Comparison of ENCODE assay signal across 18 cellular contexts in genomic region chr3:160473978-160474377, GRCh38. TPM values are rescaled to one million over a fixed set of nuclear protein-coding genes. Genes with fewer than 3 reads are reported as not detected.
DNase-seq lines count a peak whose midpoint lies in the region; TF ChIP-seq lines count a peak whose summit lies in the region.
"Had no signal": no experiment of that assay in that cellular context is flagged by ENCODE, and none has a peak within 500 bp of the region (broad histone marks: within the 10 kb centered on the region; RNA-seq: fewer than 3 reads in every experiment).

No MANE protein-coding gene starts in this region.

- H3K9me3 Mint-ChIP-seq in activated naive CD4-positive, alpha-beta T cell treated with anti-CD3 and anti-CD28 coated beads for 36 hours, result peaks cover 20% of the 10 kb centered on the region
- peaks cover 13% of the 10 kb centered on the region for H3K9me3 Mint-ChIP-seq in Caco-2 (ENCODE audit: unreplicated experiment)

- POLR2A ChIA-PET in AG04449 (lab: Yijun Ruan, JAX) (interaction anchor here (3.6 kb wide), 1 partner anchor 24 kb away, joined by 22 read pairs; the partner anchor contains the start of gene TRIM59), Caco-2 (lab: Charles Lee) (no interaction called here)

- H3K27me3 Mint-ChIP-seq in activated naive CD4-positive, alpha-beta T cell treated with anti-CD3 and anti-CD28 coated beads for 36 hours (ENCODE audit: low read depth), result peaks cover 15% of the 10 kb centered on the region
- H3K27me3 Mint-ChIP-seq in Caco-2 (ENCODE audit: insufficient read depth, unreplicated experiment), result peaks cover 3% of the 10 kb centered on the region
- H3K27me3 Mint-ChIP-seq: activated B cell treated with CpG ODN at 0.5 μM for 24 hours had no signal

- H3K4me1 Mint-ChIP-seq in activated naive CD4-positive, alpha-beta T cell treated with anti-CD3 and anti-CD28 coated beads for 36 hours (ENCODE audit: low read depth), result no peaks in the 10 kb centered on the region
- H3K4me1 Mint-ChIP-seq in Caco-2 (ENCODE audit: low read depth, unreplicated experiment), result no peaks in the 10 kb centered on the region
- H3K4me1 Mint-ChIP-seq: activated naive CD8-positive, alpha-beta T cell treated with anti-CD3 and anti-CD28 coated beads for 36 hours; neural crest cell had no signal

- DNase-seq in AG04449 (ENCODE audit: low read depth, low spot score) (peak; percentile 95), HPDE6-E6E7 (ENCODE audit: extremely low spot score) (peak; percentile 49), astrocyte of the cerebellum (ENCODE audit: low read depth) (peak; percentile 83), foreskin fibroblast (peak; percentile 96), pons (ENCODE audit: low spot score) (no peak), DMS53 (lab: John Stamatoyannopoulos, UW) (no peak), Caco-2 (no peak)
- no peak for DNase-seq in activated naive CD4-positive, alpha-beta T cell treated with anti-CD3 and anti-CD28 coated beads for 36 hours
- DNase-seq: activated B cell treated with CpG ODN at 0.5 μM for 24 hours; activated naive CD8-positive, alpha-beta T cell treated with anti-CD3 and anti-CD28 coated beads for 36 hours; H7; NCI-H1694 treated with DMSO at 0.1 percent for 48 hours; NCI-H524; right lobe of liver; stimulated activated naive B cell treated with anti-CD40 and anti-IgM and Interleukin-4, amounts not matched to agents 10 μg/mL and 1 μg/mL and 100 μg/mL, for 72 hours had no signal

- no peaks in the 10 kb centered on the region for H3K27me3 ChIP-seq in Caco-2 (replicated peaks; ENCODE audit: control insufficient read depth, insufficient read depth, low read length)
- H3K27me3 ChIP-seq: right lobe of liver had no signal

- BruUV-seq in Caco-2 (replicated peaks; lab: Mats Ljungman, UMichigan), result no TSS peak

- CTCF ChIA-PET in AG04449 (lab: Yijun Ruan, JAX), result interaction anchor here (0.7 to 2.6 kb wide), 3 partner anchors 9 to 46 kb away, joined by 3 to 14 read pairs (median 3); partner anchors contain the start of gene TRIM59
- CTCF ChIA-PET in activated naive CD4-positive, alpha-beta T cell treated with anti-CD3 and anti-CD28 coated beads for 36 hours (lab: Charles Lee), result no interaction called here
- CTCF ChIA-PET in Caco-2 (lab: Charles Lee), result no interaction called here

- H3K4me1 ChIP-seq in Caco-2, result no peaks in the 10 kb centered on the region

- no peak overlapping the region for H3K4me3 Mint-ChIP-seq in activated naive CD4-positive, alpha-beta T cell treated with anti-CD3 and anti-CD28 coated beads for 36 hours
- H3K4me3 Mint-ChIP-seq in Caco-2 (ENCODE audit: unreplicated experiment), result no peak overlapping the region
- H3K4me3 Mint-ChIP-seq: activated B cell treated with CpG ODN at 0.5 μM for 24 hours; activated naive CD8-positive, alpha-beta T cell treated with anti-CD3 and anti-CD28 coated beads for 36 hours; neural crest cell; stimulated activated naive B cell treated with anti-CD40 and anti-IgM and Interleukin-4, amounts not matched to agents 10 μg/mL and 1 μg/mL and 100 μg/mL, for 72 hours had no signal

- in situ Hi-C loops in astrocyte of the cerebellum (cut with HindIII; ENCODE audit: low sequenced_read_pairs), result no loop called here

- H3K36me3 Mint-ChIP-seq in activated naive CD4-positive, alpha-beta T cell treated with anti-CD3 and anti-CD28 coated beads for 36 hours (ENCODE audit: low read depth), result peaks cover 5% of the 10 kb centered on the region
- no peaks in the 10 kb centered on the region for H3K36me3 Mint-ChIP-seq in Caco-2 (ENCODE audit: insufficient read depth, unreplicated experiment)

- H3K9me3 ChIP-seq in Caco-2, result peaks cover 13% of the 10 kb centered on the region
- H3K9me3 ChIP-seq: right lobe of liver had no signal

- no peak overlapping the region for H3K4me3 ChIP-seq in AG04449 (ENCODE audit: low read depth, low read length)
- no peak overlapping the region for H3K4me3 ChIP-seq in astrocyte of the cerebellum (ENCODE audit: low read depth, low read length)
- H3K4me3 ChIP-seq in foreskin fibroblast (ENCODE audit: low read depth in 1 of 2, low read length in 2 of 2), result no peak overlapping the region
- H3K4me3 ChIP-seq in Caco-2 (ENCODE audit: low read depth, low read length), result no peak overlapping the region
- H3K4me3 ChIP-seq: A549, coronary artery, right lobe of liver had no signal

- intact Hi-C loops in activated naive CD4-positive, alpha-beta T cell treated with anti-CD3 and anti-CD28 coated beads for 36 hours (cut with micrococcal nuclease), result no loop called here
- intact Hi-C loops in Caco-2 (cut with micrococcal nuclease; ENCODE audit: unreplicated experiment), result no loop called here

- H3K27ac Mint-ChIP-seq in activated naive CD4-positive, alpha-beta T cell treated with anti-CD3 and anti-CD28 coated beads for 36 hours, result no peak overlapping the region
- H3K27ac Mint-ChIP-seq in Caco-2 (ENCODE audit: unreplicated experiment), result no peak overlapping the region
- H3K27ac Mint-ChIP-seq: activated B cell treated with CpG ODN at 0.5 μM for 24 hours; activated naive CD8-positive, alpha-beta T cell treated with anti-CD3 and anti-CD28 coated beads for 36 hours; stimulated activated naive B cell treated with anti-CD40 and anti-IgM and Interleukin-4, amounts not matched to agents 10 μg/mL and 1 μg/mL and 100 μg/mL, for 72 hours had no signal

- H3K36me3 ChIP-seq in Caco-2 (ENCODE audit: control insufficient read depth, insufficient read depth, low read length), result no peaks in the 10 kb centered on the region
- H3K36me3 ChIP-seq: right lobe of liver had no signal

- TF ChIP-seq CTCF in AG04449 (IDR thresholded peaks at IDR 0.05; ENCODE audit: insufficient read depth, low read length, missing control alignments), result no peak
- TF ChIP-seq CTCF in astrocyte of the cerebellum (IDR thresholded peaks at IDR 0.05; ENCODE audit: low read depth, low read length, missing control alignments), result no peak
- no peak for TF ChIP-seq CTCF in foreskin fibroblast (IDR thresholded peaks at IDR 0.05; ENCODE audit: low read depth, low read length)
- TF ChIP-seq CTCF in Caco-2 (IDR thresholded peaks at IDR 0.05; ENCODE audit: insufficient read depth in 1 of 2, low read depth in 1 of 2, low read length in 1 of 2, severe bottlenecking in 1 of 2, unreplicated experiment in 1 of 2), result no peak

RNA-seq across cellular contexts. Expression of gene TRIM59, which starts 24.4 kb away (rescaled TPM):
- total RNA-seq in activated naive CD4-positive, alpha-beta T cell treated with anti-CD3 and anti-CD28 coated beads for 36 hours, result 10 to 100 TPM; 25.8 TPM
- 3.8 and 4.5 TPM in 2 replicates for total RNA-seq in Caco-2 (2022)

Comparison
In these comparisons a context has a peak if more than half of its experiments do, and no peak if none do; other contexts are left out.
1. DNase-seq: peak in AG04449 (single experiment), HPDE6-E6E7 (single experiment), astrocyte of the cerebellum (single experiment) and foreskin fibroblast (2 of 2); none in pons (single experiment), activated naive CD4-positive, alpha-beta T cell treated with anti-CD3 and anti-CD28 coated beads for 36 hours (single experiment), DMS53 (single experiment) and Caco-2 (0 of 2).